Comparison of ENCODE assay signal across 2 cellular contexts in the genomic region with DNA sequence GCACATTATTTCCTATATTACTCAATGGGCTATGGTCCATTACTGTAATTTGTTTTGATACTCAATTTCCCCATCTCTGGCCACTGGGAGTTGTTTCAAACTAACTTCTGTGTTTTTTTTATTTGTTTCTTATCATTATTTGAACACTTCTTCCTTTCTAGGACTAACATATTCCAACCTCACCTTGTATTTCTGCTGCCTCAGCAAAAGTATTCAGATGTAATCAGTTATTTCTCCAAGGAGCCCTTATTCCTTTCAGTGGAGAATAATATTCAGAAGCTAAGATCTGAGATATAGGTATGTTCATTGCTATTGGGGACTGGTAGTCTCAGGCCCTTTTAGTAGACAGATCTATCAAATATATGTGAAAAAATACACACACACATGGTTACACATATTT.
TF ChIP-seq lines count a peak whose summit lies in the region.

No MANE protein-coding gene starts in this region.

TF ChIP-seq in HepG2, 621 proteins besides CTCF, POLR2A, EP300 and RAD21 (continued from another document):
- TF ChIP-seq, protein P1, sequence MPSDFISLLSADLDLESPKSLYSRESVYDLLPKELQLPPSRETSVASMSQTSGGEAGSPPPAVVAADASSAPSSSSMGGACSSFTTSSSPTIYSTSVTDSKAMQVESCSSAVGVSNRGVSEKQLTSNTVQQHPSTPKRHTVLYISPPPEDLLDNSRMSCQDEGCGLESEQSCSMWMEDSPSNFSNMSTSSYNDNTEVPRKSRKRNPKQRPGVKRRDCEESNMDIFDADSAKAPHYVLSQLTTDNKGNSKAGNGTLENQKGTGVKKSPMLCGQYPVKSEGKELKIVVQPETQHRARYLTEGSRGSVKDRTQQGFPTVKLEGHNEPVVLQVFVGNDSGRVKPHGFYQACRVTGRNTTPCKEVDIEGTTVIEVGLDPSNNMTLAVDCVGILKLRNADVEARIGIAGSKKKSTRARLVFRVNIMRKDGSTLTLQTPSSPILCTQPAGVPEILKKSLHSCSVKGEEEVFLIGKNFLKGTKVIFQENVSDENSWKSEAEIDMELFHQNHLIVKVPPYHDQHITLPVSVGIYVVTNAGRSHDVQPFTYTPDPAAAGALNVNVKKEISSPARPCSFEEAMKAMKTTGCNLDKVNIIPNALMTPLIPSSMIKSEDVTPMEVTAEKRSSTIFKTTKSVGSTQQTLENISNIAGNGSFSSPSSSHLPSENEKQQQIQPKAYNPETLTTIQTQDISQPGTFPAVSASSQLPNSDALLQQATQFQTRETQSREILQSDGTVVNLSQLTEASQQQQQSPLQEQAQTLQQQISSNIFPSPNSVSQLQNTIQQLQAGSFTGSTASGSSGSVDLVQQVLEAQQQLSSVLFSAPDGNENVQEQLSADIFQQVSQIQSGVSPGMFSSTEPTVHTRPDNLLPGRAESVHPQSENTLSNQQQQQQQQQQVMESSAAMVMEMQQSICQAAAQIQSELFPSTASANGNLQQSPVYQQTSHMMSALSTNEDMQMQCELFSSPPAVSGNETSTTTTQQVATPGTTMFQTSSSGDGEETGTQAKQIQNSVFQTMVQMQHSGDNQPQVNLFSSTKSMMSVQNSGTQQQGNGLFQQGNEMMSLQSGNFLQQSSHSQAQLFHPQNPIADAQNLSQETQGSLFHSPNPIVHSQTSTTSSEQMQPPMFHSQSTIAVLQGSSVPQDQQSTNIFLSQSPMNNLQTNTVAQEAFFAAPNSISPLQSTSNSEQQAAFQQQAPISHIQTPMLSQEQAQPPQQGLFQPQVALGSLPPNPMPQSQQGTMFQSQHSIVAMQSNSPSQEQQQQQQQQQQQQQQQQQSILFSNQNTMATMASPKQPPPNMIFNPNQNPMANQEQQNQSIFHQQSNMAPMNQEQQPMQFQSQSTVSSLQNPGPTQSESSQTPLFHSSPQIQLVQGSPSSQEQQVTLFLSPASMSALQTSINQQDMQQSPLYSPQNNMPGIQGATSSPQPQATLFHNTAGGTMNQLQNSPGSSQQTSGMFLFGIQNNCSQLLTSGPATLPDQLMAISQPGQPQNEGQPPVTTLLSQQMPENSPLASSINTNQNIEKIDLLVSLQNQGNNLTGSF (CRISPR knock-in tag; IDR thresholded peaks at IDR 0.05): no peak
- TF ChIP-seq MAFK (conservative IDR thresholded peaks at IDR 0.05 in 1 of 2, IDR thresholded peaks at IDR 0.05 in 1 of 2; ENCODE audit: low read length in 2 of 2) (peak; percentile 90 to 95), PHF8 (CRISPR knock-in tag; IDR thresholded peaks at IDR 0.05) (no peak), MAFF (IDR thresholded peaks at IDR 0.05; ENCODE audit: low read depth, low read length) (peak; percentile 92)

TF ChIP-seq in neural cell, 6 proteins besides CTCF, POLR2A, EP300 and RAD21 (continued from another document):
- TF ChIP-seq, protein P2, sequence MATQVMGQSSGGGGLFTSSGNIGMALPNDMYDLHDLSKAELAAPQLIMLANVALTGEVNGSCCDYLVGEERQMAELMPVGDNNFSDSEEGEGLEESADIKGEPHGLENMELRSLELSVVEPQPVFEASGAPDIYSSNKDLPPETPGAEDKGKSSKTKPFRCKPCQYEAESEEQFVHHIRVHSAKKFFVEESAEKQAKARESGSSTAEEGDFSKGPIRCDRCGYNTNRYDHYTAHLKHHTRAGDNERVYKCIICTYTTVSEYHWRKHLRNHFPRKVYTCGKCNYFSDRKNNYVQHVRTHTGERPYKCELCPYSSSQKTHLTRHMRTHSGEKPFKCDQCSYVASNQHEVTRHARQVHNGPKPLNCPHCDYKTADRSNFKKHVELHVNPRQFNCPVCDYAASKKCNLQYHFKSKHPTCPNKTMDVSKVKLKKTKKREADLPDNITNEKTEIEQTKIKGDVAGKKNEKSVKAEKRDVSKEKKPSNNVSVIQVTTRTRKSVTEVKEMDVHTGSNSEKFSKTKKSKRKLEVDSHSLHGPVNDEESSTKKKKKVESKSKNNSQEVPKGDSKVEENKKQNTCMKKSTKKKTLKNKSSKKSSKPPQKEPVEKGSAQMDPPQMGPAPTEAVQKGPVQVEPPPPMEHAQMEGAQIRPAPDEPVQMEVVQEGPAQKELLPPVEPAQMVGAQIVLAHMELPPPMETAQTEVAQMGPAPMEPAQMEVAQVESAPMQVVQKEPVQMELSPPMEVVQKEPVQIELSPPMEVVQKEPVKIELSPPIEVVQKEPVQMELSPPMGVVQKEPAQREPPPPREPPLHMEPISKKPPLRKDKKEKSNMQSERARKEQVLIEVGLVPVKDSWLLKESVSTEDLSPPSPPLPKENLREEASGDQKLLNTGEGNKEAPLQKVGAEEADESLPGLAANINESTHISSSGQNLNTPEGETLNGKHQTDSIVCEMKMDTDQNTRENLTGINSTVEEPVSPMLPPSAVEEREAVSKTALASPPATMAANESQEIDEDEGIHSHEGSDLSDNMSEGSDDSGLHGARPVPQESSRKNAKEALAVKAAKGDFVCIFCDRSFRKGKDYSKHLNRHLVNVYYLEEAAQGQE (IDR thresholded peaks at IDR 0.05; ENCODE audit: borderline replicate concordance): no peak
- no peak for TF ChIP-seq POLR2AphosphoS5 (IDR thresholded peaks at IDR 0.05)
